ENCODE assay signal across 13 cellular contexts in genomic region chr21:43345746-43346409, GRCh38.
DNase-seq lines count a peak whose midpoint lies in the region; ATAC-seq, FAIRE-seq and TF ChIP-seq lines count a peak whose summit lies in the region.
"Had no signal": no experiment of that assay in that cellular context is flagged by ENCODE, and none has a peak within 500 bp of the region (broad histone marks: within the 10 kb centered on the region; RNA-seq: fewer than 3 reads in every experiment).

No MANE protein-coding gene starts in this region.

- no peaks in the 10 kb centered on the region for H3K27me3 ChIP-seq in keratinocyte (ENCODE audit: control insufficient read depth, extremely low read depth, insufficient read depth, low read length)
- H3K27me3 ChIP-seq: cardiac muscle cell, right lobe of liver had no signal

- H3K79me2 ChIP-seq in keratinocyte (ENCODE audit: control insufficient read depth, insufficient read depth, low read length): no peaks in the 10 kb centered on the region

- no peaks in the 10 kb centered on the region for H3K9me3 Mint-ChIP-seq in activated CD8-positive, alpha-beta T cell treated with anti-CD3 and anti-CD28 coated beads, Interleukin-2, amount 10 ng/mL, durations not matched to agents 7 days and 5 days (ENCODE audit: insufficient read depth)
- H3K9me3 Mint-ChIP-seq: IgD-negative memory B cell had no signal

- no peaks in the 10 kb centered on the region for H3K36me3 ChIP-seq in keratinocyte (ENCODE audit: control insufficient read depth in 2 of 2, extremely low read depth in 1 of 2, insufficient read depth in 2 of 2, low read length in 2 of 2)
- H3K36me3 ChIP-seq: cardiac muscle cell, right lobe of liver, thoracic aorta had no signal

- H3K4me3 Mint-ChIP-seq in activated CD8-positive, alpha-beta T cell treated with anti-CD3 and anti-CD28 coated beads, Interleukin-2, amount 10 ng/mL, durations not matched to agents 7 days and 5 days: no peak overlapping the region
- H3K4me3 Mint-ChIP-seq: IgD-negative memory B cell had no signal

- H3K36me3 Mint-ChIP-seq in activated CD8-positive, alpha-beta T cell treated with anti-CD3 and anti-CD28 coated beads, Interleukin-2, amount 10 ng/mL, durations not matched to agents 7 days and 5 days (ENCODE audit: low read depth): no peaks in the 10 kb centered on the region
- H3K36me3 Mint-ChIP-seq: IgD-negative memory B cell had no signal

- POLR2A ChIA-PET in activated CD8-positive, alpha-beta T cell treated with anti-CD3 and anti-CD28 coated beads, Interleukin-2, amount 10 ng/mL, durations not matched to agents 7 days and 5 days (lab: Charles Lee): no interaction called here

- no peaks in the 10 kb centered on the region for H3K9me3 ChIP-seq in keratinocyte (ENCODE audit: control insufficient read depth, low read depth, low read length)
- H3K9me3 ChIP-seq: right lobe of liver, thoracic aorta had no signal

- H3K27ac ChIP-seq in C4-2B (peak overlapping the region; percentile 84; the same call in 1 of the 2 replicates), keratinocyte (ENCODE audit: control insufficient read depth, insufficient read depth, low read length) (no peak overlapping the region)
- H3K27ac ChIP-seq: right lobe of liver, thoracic aorta had no signal

- dilution Hi-C loops in keratinocyte (cut with MboI; ENCODE audit: extremely low pct_ligation_motif_present, low sequenced_read_pairs): no loop called here

- peak; percentile 69 for FAIRE-seq in keratinocyte (lab: Jason Lieb, UNC)

- peaks cover 5% of the 10 kb centered on the region for H3K4me1 Mint-ChIP-seq in activated CD8-positive, alpha-beta T cell treated with anti-CD3 and anti-CD28 coated beads, Interleukin-2, amount 10 ng/mL, durations not matched to agents 7 days and 5 days (ENCODE audit: low read depth)

- H3K4me1 ChIP-seq in keratinocyte (ENCODE audit: control insufficient read depth, extremely low read depth, insufficient read depth, low read length): peaks cover 44% of the 10 kb centered on the region

- no peak for ATAC-seq in activated CD8-positive, alpha-beta T cell treated with anti-CD3 and anti-CD28 coated beads, Interleukin-2, amount 10 ng/mL, durations not matched to agents 7 days and 5 days
- no peak for ATAC-seq in HG03045 (IDR thresholded peaks at IDR 0.05; ENCODE audit: unreplicated experiment)

- no peak overlapping the region for H3K9ac ChIP-seq in keratinocyte (ENCODE audit: control insufficient read depth, extremely low read depth, insufficient read depth, low read length)

- in situ Hi-C loops in GM13977 (cut with MboI; ENCODE audit: low pct_unique_long_range_greater_than_20kb, low sequenced_read_pairs, unreplicated experiment): no loop called here

- H3K4me3 ChIP-seq in keratinocyte (ENCODE audit: control insufficient read depth in 2 of 3, extremely low read depth in 1 of 3, insufficient read depth in 2 of 3, low read depth in 1 of 3, low read length in 3 of 3): no peak overlapping the region
- H3K4me3 ChIP-seq: cardiac muscle cell, right lobe of liver, thoracic aorta had no signal

- no peak overlapping the region for H2AFZ ChIP-seq in keratinocyte (ENCODE audit: control insufficient read depth, low read length)

- H3K4me2 ChIP-seq in keratinocyte (ENCODE audit: control insufficient read depth, extremely low read depth, insufficient read depth, low read depth, low read length): no peak overlapping the region

- H3K9me1 ChIP-seq in keratinocyte (ENCODE audit: control insufficient read depth, extremely low read depth, insufficient read depth, low read length): no peaks in the 10 kb centered on the region

- H3K27me3 Mint-ChIP-seq in activated CD8-positive, alpha-beta T cell treated with anti-CD3 and anti-CD28 coated beads, Interleukin-2, amount 10 ng/mL, durations not matched to agents 7 days and 5 days (ENCODE audit: low read depth): no peaks in the 10 kb centered on the region
- H3K27me3 Mint-ChIP-seq: IgD-negative memory B cell had no signal

- H3K27ac Mint-ChIP-seq in activated CD8-positive, alpha-beta T cell treated with anti-CD3 and anti-CD28 coated beads, Interleukin-2, amount 10 ng/mL, durations not matched to agents 7 days and 5 days: no peak overlapping the region
- H3K27ac Mint-ChIP-seq: IgD-negative memory B cell had no signal

- CTCF ChIA-PET in activated CD8-positive, alpha-beta T cell treated with anti-CD3 and anti-CD28 coated beads, Interleukin-2, amount 10 ng/mL, durations not matched to agents 7 days and 5 days (lab: Charles Lee): no interaction called here

- DNase-seq in HT1080 (ENCODE audit: low read depth) (peak; percentile 78), keratinocyte (ENCODE audit: low read depth, low spot score) (no peak), GM13977 (ENCODE audit: low spot score) (no peak), retina (no peak), NCI-H187 (lab: John Stamatoyannopoulos, UW) (no peak)
- peak; percentile 35 for DNase-seq in activated CD8-positive, alpha-beta T cell treated with anti-CD3 and anti-CD28 coated beads, Interleukin-2, amount 10 ng/mL, durations not matched to agents 7 days and 5 days
- DNase-seq: T-helper 1 cell had no signal

- TF ChIP-seq CTCF in C4-2B (conservative IDR thresholded peaks at IDR 0.05): no peak
- no peak for TF ChIP-seq CTCF in keratinocyte (optimal IDR thresholded peaks at IDR 0.05 in 1 of 3, IDR thresholded peaks at IDR 0.05 in 1 of 3, conservative IDR thresholded peaks at IDR 0.05 in 1 of 3; ENCODE audit: extremely low read depth in 1 of 3, insufficient read depth in 2 of 3, low read length in 3 of 3)
- TF ChIP-seq CTCF in GM13977 (IDR thresholded peaks at IDR 0.05; ENCODE audit: extremely low read depth, insufficient read depth, missing control alignments): no peak

- H4K20me1 ChIP-seq in keratinocyte (ENCODE audit: control insufficient read depth, extremely low read depth, insufficient read depth, low read length): no peaks in the 10 kb centered on the region

Comparison
In these comparisons a context has a peak if more than half of its experiments do, and no peak if none do; other contexts are left out.
1. DNase-seq: peak in HT1080 (single experiment) and activated CD8-positive, alpha-beta T cell treated with anti-CD3 and anti-CD28 coated beads, Interleukin-2, amount 10 ng/mL, durations not matched to agents 7 days and 5 days (single experiment); none in keratinocyte (single experiment), GM13977 (single experiment), retina (single experiment) and NCI-H187 (0 of 2).